ENCODE assay signal across 20 cellular contexts in the genomic region with DNA sequence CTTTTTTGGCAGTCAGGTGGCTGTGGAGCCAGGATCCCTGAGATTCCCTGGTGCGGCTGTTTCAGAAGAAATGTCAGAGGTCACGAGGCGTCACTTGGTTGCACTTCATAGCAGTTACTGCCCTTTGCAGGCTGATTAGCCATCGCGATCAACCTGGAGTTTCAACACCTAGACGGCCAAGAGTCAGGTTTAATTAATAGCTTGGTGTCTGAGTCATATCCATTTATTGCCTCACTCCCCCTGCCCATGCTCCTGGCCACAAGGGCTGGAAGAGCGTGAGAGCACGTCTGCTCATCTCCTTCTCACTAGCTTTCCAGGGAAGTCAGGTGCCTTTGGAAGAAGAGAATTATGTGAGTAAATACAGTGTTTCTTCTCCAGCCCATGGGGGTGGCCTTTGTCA.
A peak's percentile ranks its signal among the peaks of the same experiment; 100 is the strongest.
DNase-seq lines count a peak whose midpoint lies in the region; ATAC-seq and TF ChIP-seq lines count a peak whose summit lies in the region.
"Had no signal": no experiment of that assay in that cellular context is flagged by ENCODE, and none has a peak within 500 bp of the region (broad histone marks: within the 10 kb centered on the region; RNA-seq: fewer than 3 reads in every experiment).

No MANE protein-coding gene starts in this region.

- no peaks in the 10 kb centered on the region for H3K4me1 ChIP-seq in foreskin keratinocyte
- H3K4me1 ChIP-seq: BLaER1 treated with 17β-estradiol and CSF1 and Interleukin-3, amounts not matched to agents 10 nM and 100 nM; Caco-2; SJCRH30 had no signal

- no peak overlapping the region for H3K27ac ChIP-seq in foreskin keratinocyte
- H3K27ac ChIP-seq: BLaER1 treated with 17β-estradiol and CSF1 and Interleukin-3, amounts not matched to agents 10 nM and 100 nM; PC-9; SJCRH30 had no signal

- ATAC-seq in GM19035 (IDR thresholded peaks at IDR 0.05; ENCODE audit: unreplicated experiment) (no peak), HG03457 (IDR thresholded peaks at IDR 0.05; ENCODE audit: unreplicated experiment) (no peak), foreskin keratinocyte (no peak)
- ATAC-seq: HCT116, K562 had no signal

- peak; percentile 56 for DNase-seq in HK-2 (ENCODE audit: unreplicated experiment)
- DNase-seq in SW480 (ENCODE audit: low spot score) = peak; percentile 48
- peak; percentile 73 for DNase-seq in kidney glomerular epithelial cell (lab: John Stamatoyannopoulos, UW)
- DNase-seq in foreskin keratinocyte = no peak
- DNase-seq in NCI-H1048 (lab: John Stamatoyannopoulos, UW) = no peak
- DNase-seq: Caco-2; CD4-positive, alpha-beta memory T cell; DMS153; NCI-H1092 treated with DMSO at 0.1 percent for 48 hours; NCI-H1436 treated with DMSO at 0.1 percent for 48 hours; NCI-H1930; NCI-H510A; T-helper 1 cell had no signal

- no peak for TF ChIP-seq CTCF in foreskin keratinocyte (conservative IDR thresholded peaks at IDR 0.05)

- H3K27me3 ChIP-seq in foreskin keratinocyte = no peaks in the 10 kb centered on the region
- H3K27me3 ChIP-seq: BLaER1 treated with 17β-estradiol and CSF1 and Interleukin-3, amounts not matched to agents 10 nM and 100 nM; SJCRH30 had no signal

Comparison
In these comparisons a context has a peak if more than half of its experiments do, and no peak if none do; other contexts are left out.
1. DNase-seq: peak in HK-2 (single experiment), SW480 (single experiment) and kidney glomerular epithelial cell (single experiment); none in foreskin keratinocyte (0 of 2) and NCI-H1048 (single experiment).